ENCODE assay signal across 15 cellular contexts in genomic region chr12:91982946-91983345, GRCh38.
"Had no signal": no experiment of that assay in that cellular context is flagged by ENCODE, and none has a peak within 500 bp of the region (broad histone marks: within the 10 kb centered on the region; RNA-seq: fewer than 3 reads in every experiment).

No MANE protein-coding gene starts in this region.

- H3K27me3 Mint-ChIP-seq: activated CD4-positive, alpha-beta T cell treated with anti-CD3 and anti-CD28 coated beads, Interleukin-2, amount 10 ng/mL, durations not matched to agents 7 days and 5 days; activated naive CD8-positive, alpha-beta T cell treated with anti-CD3 and anti-CD28 coated beads for 36 hours had no signal

- H3K27ac ChIP-seq: breast epithelium, transverse colon had no signal

- H3K27ac Mint-ChIP-seq: activated CD4-positive, alpha-beta T cell treated with anti-CD3 and anti-CD28 coated beads, Interleukin-2, amount 10 ng/mL, durations not matched to agents 7 days and 5 days; activated naive CD8-positive, alpha-beta T cell treated with anti-CD3 and anti-CD28 coated beads for 36 hours; activated T-helper 1 cell treated with anti-CD3 and anti-CD28 coated beads, Interleukin-12 subunit alpha, Interleukin-12 subunit beta, Interleukin-2, Interleukin-4 antibody, amounts not matched to agents 30 ng/mL and 10 ng/mL and 1 ng/mL, durations not matched to agents 14 hours and 24 hours and 36 hours; endodermal cell; T-helper 1 cell treated with Interleukin-12 subunit alpha and Interleukin-12 subunit beta and Interleukin-4 antibody, amounts not matched to agents 30 μg/mL and 1 μg/mL, for 36 hours had no signal

- H3K9me3 Mint-ChIP-seq: endodermal cell; T-helper 1 cell treated with Interleukin-12 subunit alpha and Interleukin-12 subunit beta and Interleukin-4 antibody, amounts not matched to agents 30 μg/mL and 1 μg/mL, for 36 hours had no signal

- H3K4me3 Mint-ChIP-seq: activated CD4-positive, alpha-beta T cell treated with anti-CD3 and anti-CD28 coated beads, Interleukin-2, amount 10 ng/mL, durations not matched to agents 7 days and 5 days; activated naive CD8-positive, alpha-beta T cell treated with anti-CD3 and anti-CD28 coated beads for 36 hours; activated T-helper 1 cell treated with anti-CD3 and anti-CD28 coated beads, Interleukin-12 subunit alpha, Interleukin-12 subunit beta, Interleukin-2, Interleukin-4 antibody, amounts not matched to agents 30 ng/mL and 10 ng/mL and 1 ng/mL, durations not matched to agents 14 hours and 24 hours and 36 hours; endodermal cell; T-helper 1 cell treated with Interleukin-12 subunit alpha and Interleukin-12 subunit beta and Interleukin-4 antibody, amounts not matched to agents 30 μg/mL and 1 μg/mL, for 36 hours had no signal

- DNase-seq: activated CD4-positive, alpha-beta T cell treated with anti-CD3 and anti-CD28 coated beads, Interleukin-2, amount 10 ng/mL, durations not matched to agents 7 days and 5 days; activated naive CD8-positive, alpha-beta T cell treated with anti-CD3 and anti-CD28 coated beads for 36 hours; anterior cingulate cortex; endodermal cell; hippocampal formation; mesendoderm; posterior cingulate gyrus; retina; stimulated activated CD4-positive, alpha-beta T cell treated with anti-CD3 and anti-CD28 coated beads, Interleukin-15, amount 100 ng/mL, for 24 hours; stimulated activated CD4-positive, alpha-beta T cell treated with anti-CD3 and anti-CD28 coated beads, Interleukin-4, amount 100 ng/mL, for 1 hour; stimulated activated naive CD4-positive, alpha-beta T cell; transverse colon had no signal

- H3K27me3 ChIP-seq: breast epithelium, transverse colon had no signal

- H3K4me3 ChIP-seq: breast epithelium, transverse colon had no signal

- H3K36me3 ChIP-seq: breast epithelium, transverse colon had no signal

- H3K9me3 ChIP-seq: breast epithelium, transverse colon had no signal
